ENCODE assay signal across 9 cellular contexts in the genomic region with DNA sequence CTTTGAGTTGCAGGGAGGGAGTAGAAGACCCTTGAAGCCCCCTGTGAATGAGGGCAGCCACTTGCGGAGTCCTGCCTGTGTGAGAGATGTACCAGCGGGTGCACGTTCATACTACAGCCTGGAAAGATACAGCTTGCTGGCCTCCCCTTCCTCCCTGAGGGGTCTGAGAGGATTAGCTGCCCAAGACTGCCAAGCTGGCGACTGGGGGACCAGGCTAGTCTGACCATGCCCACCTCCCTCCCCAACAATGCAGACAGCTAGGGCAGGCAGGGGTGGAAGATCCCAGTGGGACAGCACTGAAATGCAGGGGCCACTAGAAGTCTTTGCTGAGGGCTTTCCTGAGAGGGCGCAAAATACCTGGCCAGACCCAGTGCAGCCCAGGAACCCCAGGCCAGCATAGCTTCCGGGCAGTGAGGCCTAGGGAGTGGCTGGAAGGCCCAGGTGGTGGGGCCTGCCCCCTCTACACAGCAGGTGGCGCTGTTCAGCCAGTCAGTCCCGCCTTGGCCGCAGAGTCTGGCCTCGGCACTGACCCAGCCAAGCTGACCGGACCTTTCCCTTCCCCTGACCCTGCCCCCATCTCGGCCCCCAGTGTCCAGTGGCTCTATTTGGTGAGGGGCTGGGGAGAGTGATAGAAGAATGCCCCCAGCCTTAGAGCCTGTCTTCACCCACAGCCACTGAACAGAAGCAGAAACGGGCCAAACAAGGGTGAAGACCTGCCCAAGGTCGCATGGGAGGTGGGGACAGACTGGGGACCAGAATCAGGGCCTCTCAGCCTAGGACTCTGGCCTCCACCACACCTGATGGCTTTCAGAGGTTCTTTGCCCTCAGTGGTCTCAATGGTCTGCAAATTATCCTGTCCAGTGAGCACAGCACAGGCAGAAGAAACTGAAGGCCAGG. TPM values are rescaled to one million over a fixed set of nuclear protein-coding genes. Genes with fewer than 3 reads are reported as not detected.
DNase-seq lines count a peak whose midpoint lies in the region; ATAC-seq, FAIRE-seq and TF ChIP-seq lines count a peak whose summit lies in the region.
"Had no signal": no experiment of that assay in that cellular context is flagged by ENCODE, and none has a peak within 500 bp of the region (broad histone marks: within the 10 kb centered on the region; RNA-seq: fewer than 3 reads in every experiment).

No MANE protein-coding gene starts in this region.

- H3K14ac ChIP-seq in trophoblast cell (ENCODE audit: low read length): peak overlapping the region; percentile 5

- H3K23ac ChIP-seq in trophoblast cell (ENCODE audit: low read length): no peak overlapping the region

- WGBS in heart left ventricle, 4 donors: 15 to 61% (median 48%) methylated on average over 8 to 14 of the region's 14 CpGs
- no CpG with 5 or more reads among the region's 14 CpGs for WGBS in trophoblast cell (ENCODE audit: extremely low coverage, insufficient coverage, insufficient read length)

- H2AK5ac ChIP-seq in trophoblast cell (ENCODE audit: low read length): peak overlapping the region; percentile 73

- DNase-seq in DMS 273 (lab: John Stamatoyannopoulos, UW; ENCODE audit: unreplicated experiment) (peak; percentile 58), DMS 273 treated with DMSO at 0.1 percent for 48 hours (lab: John Stamatoyannopoulos, UW) (no peak), RCC 7860 (ENCODE audit: low spot score) (peak; percentile 36), amniotic epithelial cell (ENCODE audit: low read depth) (peak; percentile 62), heart left ventricle (peak; percentile 71 to 89 (median 83)), trophoblast cell (peak; percentile 66 to 83)

- H3K36me3 ChIP-seq in heart left ventricle: peaks cover 0 to 11% (median 0%) of the 10 kb centered on the region in 9 donors
- no peaks in the 10 kb centered on the region for H3K36me3 ChIP-seq in trophoblast cell (ENCODE audit: control insufficient read depth in 1 of 2, insufficient read depth in 2 of 2, low read length in 2 of 2)

- FAIRE-seq in RCC 7860 (lab: Jason Lieb, UNC): no peak
- FAIRE-seq: A204.1 had no signal

- H3K9ac ChIP-seq in trophoblast cell (ENCODE audit: low read length): no peak overlapping the region

- H3K4ac ChIP-seq in trophoblast cell (ENCODE audit: low read depth, low read length): no peak overlapping the region

- peak overlapping the region in 1 of 12 donors; percentile 9 for H3K27ac ChIP-seq in heart left ventricle
- no peak overlapping the region for H3K27ac ChIP-seq in trophoblast cell (ENCODE audit: low read depth, low read length)

- peak; percentile 74 to 91 (median 84) for TF ChIP-seq CTCF in heart left ventricle (IDR thresholded peaks at IDR 0.05)

- no peak overlapping the region for H2BK120ac ChIP-seq in trophoblast cell (ENCODE audit: insufficient read depth, low read length, poor library complexity)

- H4K8ac ChIP-seq in trophoblast cell (ENCODE audit: low read depth, low read length): peak overlapping the region; percentile 55

- H3K27me3 ChIP-seq in heart left ventricle: peaks cover 0 to 5% (median under 1%) of the 10 kb centered on the region in 9 donors
- peaks cover under 1% of the 10 kb centered on the region for H3K27me3 ChIP-seq in trophoblast cell (ENCODE audit: insufficient read depth, low read length)

- H2BK5ac ChIP-seq in trophoblast cell (ENCODE audit: low read depth, low read length, poor library complexity): no peak overlapping the region

- peaks cover 0 to 14% (median 6%) of the 10 kb centered on the region in 12 donors for H3K4me1 ChIP-seq in heart left ventricle
- H3K4me1 ChIP-seq in trophoblast cell (ENCODE audit: control insufficient read depth in 1 of 2, insufficient read depth in 2 of 2, low read length in 2 of 2): peaks cover 4% of the 10 kb centered on the region in 2 experiments

- H3K4me3 ChIP-seq in heart left ventricle: no peak overlapping the region
- no peak overlapping the region for H3K4me3 ChIP-seq in trophoblast cell (ENCODE audit: low read depth, low read length)

- H4K91ac ChIP-seq in trophoblast cell (ENCODE audit: low read depth, low read length): peak overlapping the region; percentile 11

- H3K79me1 ChIP-seq in trophoblast cell (ENCODE audit: low read length): peaks cover 4% of the 10 kb centered on the region

- H3K79me2 ChIP-seq in trophoblast cell (ENCODE audit: control insufficient read depth, insufficient read depth, low read length, poor library complexity): peaks cover under 1% of the 10 kb centered on the region

- H3K18ac ChIP-seq in trophoblast cell (ENCODE audit: low read length): no peak overlapping the region

- no peak overlapping the region for H4K12ac ChIP-seq in trophoblast cell (ENCODE audit: low read depth, low read length)

- H3K4me2 ChIP-seq in trophoblast cell (ENCODE audit: low read length): no peak overlapping the region

- no peak for TF ChIP-seq POLR2A in heart left ventricle (IDR thresholded peaks at IDR 0.05)

- ATAC-seq in HG03108 (IDR thresholded peaks at IDR 0.05; ENCODE audit: unreplicated experiment) (peak; percentile 57), heart left ventricle (peak; percentile 72 to 89 (median 84)), GM18520 (IDR thresholded peaks at IDR 0.05; ENCODE audit: unreplicated experiment) (no peak)

- intact Hi-C loops in heart left ventricle (cut with DNase I): loop anchor here in 3 of 10 donors (2.0 to 5.0 kb wide), 2 partner anchors 360 to 361 kb away; no protein-coding TSS in a partner anchor

- no peak overlapping the region for H2AFZ ChIP-seq in trophoblast cell (ENCODE audit: insufficient read depth, low read length, poor library complexity)

- H2BK12ac ChIP-seq in trophoblast cell (ENCODE audit: low read length): no peak overlapping the region

- H3K9me3 ChIP-seq in heart left ventricle (no peaks in the 10 kb centered on the region), trophoblast cell (ENCODE audit: insufficient read depth, low read depth, low read length) (no peaks in the 10 kb centered on the region)

RNA-seq across cellular contexts. Expression of gene MYRF, which starts 4.8 kb away (rescaled TPM):
- total RNA-seq in heart left ventricle: 10 to 100 TPM in 1 of 9 donors, under 1 TPM in 6, not detected in 2; 0.20 to 41.2 (median 0.32) TPM
- polyA plus RNA-seq in heart left ventricle: under 1 TPM; 0.11 to 0.18 TPM
- 9.8 and 10.4 TPM in 2 replicates for polyA plus RNA-seq in trophoblast cell (2013)

RNA-seq across cellular contexts. Expression of gene TMEM258, which starts 44.8 kb away (rescaled TPM):
- 100 to 1,000 TPM in 7 of 9 donors, 10 to 100 TPM in 2; 48.0 to 129 (median 103) TPM for total RNA-seq in heart left ventricle
- polyA plus RNA-seq in heart left ventricle: 100 to 1,000 TPM; 119 to 139 TPM
- polyA plus RNA-seq in trophoblast cell (2013): 246 and 256 TPM in 2 replicates

RNA-seq across cellular contexts. Expression of gene FEN1, which starts 45.1 kb away (rescaled TPM):
- 10 to 100 TPM in 1 of 9 donors, 1 to 10 TPM in 8; 3.9 to 13.7 (median 6.8) TPM for total RNA-seq in heart left ventricle
- 10 to 100 TPM in 1 of 2 donors, 1 to 10 TPM in 1; 2.6 to 11.9 TPM for polyA plus RNA-seq in heart left ventricle
- 53.9 and 58.2 TPM in 2 replicates for polyA plus RNA-seq in trophoblast cell (2013)
